8 cellular contexts compared by ENCODE assay signal in genomic region chrX:1481636-1482529, GRCh38. TPM values are rescaled to one million over a fixed set of nuclear protein-coding genes. Genes with fewer than 3 reads are reported as not detected.
DNase-seq lines count a peak whose midpoint lies in the region; ATAC-seq lines count a peak whose summit lies in the region.

No MANE protein-coding gene starts in this region.

- H3K27me3 ChIP-seq in Karpas-422 (ENCODE audit: low read length) (no peaks in the 10 kb centered on the region), trophoblast cell (ENCODE audit: insufficient read depth, low read length) (no peaks in the 10 kb centered on the region)

- H2AFZ ChIP-seq in Karpas-422 (ENCODE audit: low read length) (no peak overlapping the region), trophoblast cell (ENCODE audit: insufficient read depth, low read length, poor library complexity) (no peak overlapping the region)

- H3K23ac ChIP-seq in trophoblast cell (ENCODE audit: low read length) = no peak overlapping the region

- H3K18ac ChIP-seq in trophoblast cell (ENCODE audit: low read length) = no peak overlapping the region

- no peak overlapping the region for H3K14ac ChIP-seq in trophoblast cell (ENCODE audit: low read length)

- H3K9me2 ChIP-seq in Karpas-422 (replicated peaks; ENCODE audit: insufficient read depth, low read length) = no peaks in the 10 kb centered on the region

- H3K4me2 ChIP-seq in Karpas-422 (ENCODE audit: low read depth, low read length, poor library complexity, severe bottlenecking) (peak overlapping the region; percentile 62), trophoblast cell (ENCODE audit: low read length) (peak overlapping the region; percentile 54)

- no peak overlapping the region for H2AK5ac ChIP-seq in trophoblast cell (ENCODE audit: low read length)

- H4K12ac ChIP-seq in trophoblast cell (ENCODE audit: low read depth, low read length) = no peak overlapping the region

- H3K79me2 ChIP-seq in Karpas-422 (ENCODE audit: low read length) = peaks cover 46% of the 10 kb centered on the region
- H3K79me2 ChIP-seq in trophoblast cell (ENCODE audit: control insufficient read depth, insufficient read depth, low read length, poor library complexity) = no peaks in the 10 kb centered on the region

- peak overlapping the region; percentile 6 for H4K8ac ChIP-seq in trophoblast cell (ENCODE audit: low read depth, low read length)

- no peaks in the 10 kb centered on the region for H4K20me1 ChIP-seq in Karpas-422 (ENCODE audit: insufficient read depth, low read depth, low read length)

- H3K4me1 ChIP-seq in Karpas-422 (ENCODE audit: low read length) = peaks cover 74% of the 10 kb centered on the region
- H3K4me1 ChIP-seq in trophoblast cell (ENCODE audit: control insufficient read depth in 1 of 2, insufficient read depth in 2 of 2, low read length in 2 of 2) = peaks cover 8 to 9% of the 10 kb centered on the region in 2 experiments

- WGBS in trophoblast cell (ENCODE audit: extremely low coverage, insufficient coverage, insufficient read length) = no CpG with 5 or more reads among the region's 26 CpGs

- H3K4ac ChIP-seq in trophoblast cell (ENCODE audit: low read depth, low read length) = no peak overlapping the region

- H2BK120ac ChIP-seq in trophoblast cell (ENCODE audit: insufficient read depth, low read length, poor library complexity) = no peak overlapping the region

- no peak overlapping the region for H4K91ac ChIP-seq in trophoblast cell (ENCODE audit: low read depth, low read length)

- H3K27ac ChIP-seq in Karpas-422 (ENCODE audit: low read length) (peak overlapping the region; percentile 100), trophoblast cell (ENCODE audit: low read depth, low read length) (no peak overlapping the region)

- H3K9ac ChIP-seq in Karpas-422 (ENCODE audit: low read length) (peak overlapping the region; percentile 91), trophoblast cell (ENCODE audit: low read length) (no peak overlapping the region)

- H2BK5ac ChIP-seq in trophoblast cell (ENCODE audit: low read depth, low read length, poor library complexity) = no peak overlapping the region

- peak; percentile 18 for DNase-seq in COLO829 (ENCODE audit: low spot score)
- peak; percentile 96 for DNase-seq in Karpas-422
- DNase-seq in activated T-cell treated with anti-CD3 and anti-CD28 coated beads, Interleukin-2, amount 50 U/mL, for 48 hours = peak; percentile 84 to 85
- peak; percentile 65 for DNase-seq in germinal center (ENCODE audit: low spot score)
- peak; percentile 85 for DNase-seq in trophoblast cell
- no peak for DNase-seq in NOMO-1 treated with DMSO at 0.1 percent for 48 hours (lab: John Stamatoyannopoulos, UW; ENCODE audit: unreplicated experiment)
- no peak for DNase-seq in NCI-H187 treated with DMSO at 0.1 percent for 48 hours (lab: John Stamatoyannopoulos, UW)

- peak overlapping the region; percentile 72 for H2BK12ac ChIP-seq in trophoblast cell (ENCODE audit: low read length)

- H3K36me3 ChIP-seq in Karpas-422 (ENCODE audit: insufficient read depth, low read length) (peaks cover 42% of the 10 kb centered on the region), trophoblast cell (ENCODE audit: control insufficient read depth in 1 of 2, insufficient read depth in 2 of 2, low read length in 2 of 2) (no peaks in the 10 kb centered on the region)

- H3K79me1 ChIP-seq in trophoblast cell (ENCODE audit: low read length) = peaks cover under 1% of the 10 kb centered on the region

- H3K9me3 ChIP-seq in Karpas-422 (ENCODE audit: low read length) (no peaks in the 10 kb centered on the region), trophoblast cell (ENCODE audit: insufficient read depth, low read depth, low read length) (no peaks in the 10 kb centered on the region)

- peak overlapping the region; percentile 58 for H3K4me3 ChIP-seq in Karpas-422 (ENCODE audit: low read length)
- no peak overlapping the region for H3K4me3 ChIP-seq in trophoblast cell (ENCODE audit: low read depth, low read length)

- peak; percentile 50 for ATAC-seq in GM21576 (IDR thresholded peaks at IDR 0.05; ENCODE audit: unreplicated experiment)

RNA-seq across cellular contexts. Expression of gene ASMTL, which starts 29.2 kb away (rescaled TPM):
- total RNA-seq in Karpas-422 (2014; rRNA removed; shearing (Covaris generic); ENCODE audit: low replicate concordance) = 18.4 and 51.0 TPM in 2 replicates
- polyA plus RNA-seq in trophoblast cell (2013) = 25.0 and 26.2 TPM in 2 replicates

RNA-seq across cellular contexts. Expression of gene P2RY8, which starts 55.1 kb away (rescaled TPM):
- total RNA-seq in Karpas-422 (2014; rRNA removed; shearing (Covaris generic); ENCODE audit: low replicate concordance) = 87.1 and 130 TPM in 2 replicates
- polyA plus RNA-seq in trophoblast cell (2013) = not detected in 2 replicates

Comparison
In these comparisons a context has a peak if more than half of its experiments do, and no peak if none do; other contexts are left out.
1. DNase-seq: peak in COLO829 (single experiment), Karpas-422 (single experiment), activated T-cell treated with anti-CD3 and anti-CD28 coated beads, Interleukin-2, amount 50 U/mL, for 48 hours (2 of 2), germinal center (single experiment) and trophoblast cell (2 of 2); none in NOMO-1 treated with DMSO at 0.1 percent for 48 hours (single experiment) and NCI-H187 treated with DMSO at 0.1 percent for 48 hours (single experiment).